In genomic region chr11:76736266-76736665, GRCh38 we compare ENCODE assay signal across 18 cellular contexts. TPM values are rescaled to one million over a fixed set of nuclear protein-coding genes. Genes with fewer than 3 reads are reported as not detected.
DNase-seq lines count a peak whose midpoint lies in the region; TF ChIP-seq lines count a peak whose summit lies in the region.
"Had no signal": no experiment of that assay in that cellular context is flagged by ENCODE, and none has a peak within 500 bp of the region (broad histone marks: within the 10 kb centered on the region; RNA-seq: fewer than 3 reads in every experiment).

No MANE protein-coding gene starts in this region.

- H3K79me2 ChIP-seq in neural progenitor cell (ENCODE audit: low read depth) = no peaks in the 10 kb centered on the region

- 73 to 88% methylated on average over 2 to 4 of the region's 4 CpGs for WGBS in endodermal cell (ENCODE audit: insufficient coverage in 1 of 2, insufficient read length in 1 of 2), 2 experiments

- H4K20me1 ChIP-seq in neural progenitor cell (ENCODE audit: low read depth) = peaks cover 4% of the 10 kb centered on the region

- H3K4me1 ChIP-seq in NT2/D1 (ENCODE audit: insufficient read depth, insufficient read length) (peaks cover 8% of the 10 kb centered on the region), endodermal cell (ENCODE audit: control insufficient read depth, insufficient read depth, low read length) (peaks cover 33% of the 10 kb centered on the region), neural progenitor cell (peaks cover 16% of the 10 kb centered on the region), colonic mucosa (no peaks in the 10 kb centered on the region)
- H3K4me1 ChIP-seq: HAP-1 had no signal

- intact Hi-C loops in colonic mucosa (cut with DNase I) = loop anchor here (10.0 kb wide), 1 partner anchor 309 kb away; no protein-coding TSS in a partner anchor

- H3K4me3 ChIP-seq in NT2/D1 (ENCODE audit: insufficient read length, low read depth) (no peak overlapping the region), endodermal cell (ENCODE audit: low read length) (no peak overlapping the region), neural progenitor cell (no peak overlapping the region), colonic mucosa (no peak overlapping the region)
- H3K4me3 ChIP-seq: HAP-1 had no signal

- DNase-seq in ELF-1 (ENCODE audit: low read depth, low spot score) = peak; percentile 56
- DNase-seq in NT2/D1 (ENCODE audit: low read depth, low spot score) = no peak
- no peak for DNase-seq in endodermal cell
- no peak for DNase-seq in neural progenitor cell (ENCODE audit: low spot score)
- no peak for DNase-seq in activated CD4-positive, alpha-beta T cell treated with anti-CD3 and anti-CD28 coated beads, Interleukin-2, amount 50 U/mL, for 1 hour
- DNase-seq in NCI-H526 (lab: John Stamatoyannopoulos, UW) = no peak
- no peak for DNase-seq in NCI-H1930 (lab: John Stamatoyannopoulos, UW)
- no peak for DNase-seq in colonic mucosa
- DNase-seq: AML-193; Caco-2; CD4-positive, alpha-beta T cell; GF-D8; GOT3; IMR-90; KBM-7 had no signal

- H3K4me3 Mint-ChIP-seq in endodermal cell (no peak overlapping the region), neural progenitor cell (no peak overlapping the region)
- H3K4me3 Mint-ChIP-seq: CD4-positive, alpha-beta T cell had no signal

- H3K27me3 ChIP-seq in NT2/D1 (ENCODE audit: insufficient read depth, insufficient read length) (peaks cover 2% of the 10 kb centered on the region), endodermal cell (ENCODE audit: control insufficient read depth, insufficient read depth, low read length, poor library complexity, severe bottlenecking) (no peaks in the 10 kb centered on the region), neural progenitor cell (no peaks in the 10 kb centered on the region), colonic mucosa (no peaks in the 10 kb centered on the region)

- no peak overlapping the region for H2AFZ ChIP-seq in neural progenitor cell (replicated peaks)

- H3K9me3 Mint-ChIP-seq in endodermal cell = no peaks in the 10 kb centered on the region
- H3K9me3 Mint-ChIP-seq in neural progenitor cell = no peaks in the 10 kb centered on the region
- H3K9me3 Mint-ChIP-seq: CD4-positive, alpha-beta T cell had no signal

- no peak overlapping the region for H3K4me2 ChIP-seq in neural progenitor cell

- no peak for TF ChIP-seq CTCF in endodermal cell (conservative IDR thresholded peaks at IDR 0.05)
- no peak for TF ChIP-seq CTCF in neural progenitor cell (IDR thresholded peaks at IDR 0.05)
- TF ChIP-seq CTCF in colonic mucosa (IDR thresholded peaks at IDR 0.05) = no peak

- H3K27ac ChIP-seq in endodermal cell (ENCODE audit: low read depth, low read length) (peak overlapping the region; percentile 9), neural progenitor cell (no peak overlapping the region), colonic mucosa (no peak overlapping the region)
- H3K27ac ChIP-seq: C4-2B, HL-60 had no signal

- no peaks in the 10 kb centered on the region for H3K36me3 ChIP-seq in NT2/D1 (ENCODE audit: insufficient read depth, insufficient read length, low read length)
- no peaks in the 10 kb centered on the region for H3K36me3 ChIP-seq in endodermal cell (ENCODE audit: control insufficient read depth, insufficient read depth, low read length)
- H3K36me3 ChIP-seq in neural progenitor cell = no peaks in the 10 kb centered on the region
- no peaks in the 10 kb centered on the region for H3K36me3 ChIP-seq in colonic mucosa
- H3K36me3 ChIP-seq: HAP-1 had no signal

- peak overlapping the region; percentile 32 for H3K27ac Mint-ChIP-seq in endodermal cell
- peak overlapping the region; percentile 10 for H3K27ac Mint-ChIP-seq in neural progenitor cell
- H3K27ac Mint-ChIP-seq: CD4-positive, alpha-beta T cell had no signal

- H3K9ac ChIP-seq in NT2/D1 (ENCODE audit: insufficient read length, low read depth) (peak overlapping the region; percentile 26), endodermal cell (ENCODE audit: extremely low read depth, low read length, poor library complexity, severe bottlenecking) (peak overlapping the region; percentile 23), neural progenitor cell (no peak overlapping the region), colonic mucosa (ENCODE audit: low read depth in 2 of 2, low read length in 2 of 2) (no peak overlapping the region)

- H3K36me3 Mint-ChIP-seq in endodermal cell (ENCODE audit: low read depth) (no peaks in the 10 kb centered on the region), neural progenitor cell (no peaks in the 10 kb centered on the region)

- peaks cover 48% of the 10 kb centered on the region for H3K4me1 Mint-ChIP-seq in endodermal cell
- peaks cover 26% of the 10 kb centered on the region for H3K4me1 Mint-ChIP-seq in neural progenitor cell

- peaks cover 13% of the 10 kb centered on the region for H3F3A ChIP-seq in neural progenitor cell (ENCODE audit: low read depth)

- H3K9me3 ChIP-seq in NT2/D1 (ENCODE audit: insufficient read depth, low read length) (no peaks in the 10 kb centered on the region), endodermal cell (ENCODE audit: control insufficient read depth, low read length) (no peaks in the 10 kb centered on the region), neural progenitor cell (ENCODE audit: low read depth) (no peaks in the 10 kb centered on the region), colonic mucosa (no peaks in the 10 kb centered on the region)
- H3K9me3 ChIP-seq: Caco-2, HAP-1 had no signal

- H3K27me3 Mint-ChIP-seq in endodermal cell (ENCODE audit: insufficient read depth) = no peaks in the 10 kb centered on the region
- peaks cover 19% of the 10 kb centered on the region for H3K27me3 Mint-ChIP-seq in neural progenitor cell (ENCODE audit: insufficient read depth, low read depth)
- H3K27me3 Mint-ChIP-seq: CD4-positive, alpha-beta T cell had no signal

RNA-seq across cellular contexts. Expression of gene TSKU, which starts 46.9 kb away (rescaled TPM):
- total RNA-seq in endodermal cell (100 to 1,000 TPM; 105 to 130 TPM), neural progenitor cell (ENCODE audit: low replicate concordance) (7.1 and 22.8 TPM in 2 replicates), colonic mucosa (10 to 100 TPM; 39.6 to 41.3 TPM)
- 39.1 TPM for polyA plus RNA-seq in endodermal cell (2013, experiment 1 of 2)
- 45.5 TPM for polyA plus RNA-seq in endodermal cell (2013, experiment 2 of 2)

Comparison
In these comparisons a context has a peak if more than half of its experiments do, and no peak if none do; other contexts are left out.
1. H3K9ac ChIP-seq: peak in NT2/D1 (single experiment) and endodermal cell (single experiment); none in neural progenitor cell (single experiment) and colonic mucosa (0 of 2).